2 cellular contexts compared by ENCODE assay signal in the genomic region with DNA sequence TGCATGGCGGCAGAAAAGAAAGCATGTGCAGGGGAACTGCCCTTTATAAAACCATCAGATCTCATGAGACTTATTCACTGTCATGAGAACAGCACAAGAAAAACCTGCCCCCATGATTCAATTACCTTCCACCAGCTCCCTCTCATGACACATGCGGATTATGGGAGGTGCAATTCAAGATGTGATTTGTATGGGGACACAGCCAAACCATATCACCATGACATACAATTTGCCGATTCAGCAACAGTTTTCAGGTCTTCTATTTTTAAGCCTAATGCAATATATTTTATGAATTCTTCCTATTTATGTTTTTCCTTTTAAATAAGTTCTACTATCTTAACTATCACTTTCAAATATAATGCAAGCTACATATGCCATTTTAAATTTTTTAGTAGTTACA.
TF ChIP-seq lines count a peak whose summit lies in the region.

No MANE protein-coding gene starts in this region.

TF ChIP-seq in A549, 52 proteins besides CTCF, POLR2A, EP300 and RAD21:
- no peak for TF ChIP-seq HOXA7 (CRISPR knock-in tag; IDR thresholded peaks at IDR 0.05)
- TF ChIP-seq MAFK (IDR thresholded peaks at IDR 0.05; ENCODE audit: partially characterized antibody) = peak; percentile 60

TF ChIP-seq in H1, 55 proteins besides CTCF, POLR2A, EP300 and RAD21 (continued from another document):
- TF ChIP-seq SIRT6 (IDR thresholded peaks at IDR 0.05; ENCODE audit: low read length) = no peak
- TF ChIP-seq EGR1 (IDR thresholded peaks at IDR 0.05; ENCODE audit: borderline replicate concordance, low read depth, low read length) = no peak
- 0 out of 2 replicates have a peak, but pooled peaks have one; percentile 35 for TF ChIP-seq MAFK (IDR thresholded peaks at IDR 0.05; ENCODE audit: low read depth, low read length)
